In genomic region chr3:107752202-107752990, GRCh38 we compare ENCODE assay signal across 8 cellular contexts.
DNase-seq lines count a peak whose midpoint lies in the region; ATAC-seq and TF ChIP-seq lines count a peak whose summit lies in the region.

No MANE protein-coding gene starts in this region.

- H3K9me3 ChIP-seq in SJCRH30 (replicated peaks) (no peaks in the 10 kb centered on the region), heart left ventricle (no peaks in the 10 kb centered on the region)

- intact Hi-C loops in heart left ventricle (cut with DNase I) = loop anchor here in 3 of 10 donors (5.0 to 10.0 kb wide), 2 partner anchors 175 to 518 kb away; no protein-coding TSS in a partner anchor

- H3K36me3 ChIP-seq in SJCRH30 (no peaks in the 10 kb centered on the region), heart left ventricle (peaks cover 0 to 53% (median 12%) of the 10 kb centered on the region in 9 donors)

- H3K4me3 ChIP-seq in SJCRH30 (no peak overlapping the region), heart left ventricle (no peak overlapping the region)

- WGBS in heart left ventricle, 4 donors = 78 to 84% (median 80%) methylated on average over 3 of the region's 3 CpGs

- DNase-seq in COR-L47 (lab: John Stamatoyannopoulos, UW) (peak; percentile 61), SJCRH30 (peak; percentile 10 to 39), heart left ventricle (no peak), HuH-7.5 (ENCODE audit: low spot score) (no peak), dedifferentiated amniotic fluid mesenchymal stem cell (ENCODE audit: extremely low spot score) (no peak)

- H3K27me3 ChIP-seq in SJCRH30 (no peaks in the 10 kb centered on the region), heart left ventricle (no peaks in the 10 kb centered on the region)

- no peak for TF ChIP-seq POLR2A in heart left ventricle (IDR thresholded peaks at IDR 0.05)

- TF ChIP-seq CTCF in heart left ventricle (IDR thresholded peaks at IDR 0.05) = peak; percentile 9 to 57 (median 36)

- H3K27ac ChIP-seq in SJCRH30 = no peak overlapping the region
- H3K27ac ChIP-seq in heart left ventricle = no peak overlapping the region

- ATAC-seq in HG02798 (IDR thresholded peaks at IDR 0.05; ENCODE audit: poor library complexity, unreplicated experiment) (peak; percentile 32), heart left ventricle (peak in 1 of 4 donors; percentile 45), HG02610 (IDR thresholded peaks at IDR 0.05; ENCODE audit: unreplicated experiment) (no peak), GM18868 (IDR thresholded peaks at IDR 0.05; ENCODE audit: unreplicated experiment) (no peak)

- H3K4me1 ChIP-seq in SJCRH30 (no peaks in the 10 kb centered on the region), heart left ventricle (no peaks in the 10 kb centered on the region)

Comparison
In these comparisons a context has a peak if more than half of its experiments do, and no peak if none do; other contexts are left out.
1. DNase-seq: peak in COR-L47 (single experiment) and SJCRH30 (2 of 2); none in heart left ventricle (0 of 5), HuH-7.5 (single experiment) and dedifferentiated amniotic fluid mesenchymal stem cell (single experiment).